In the genomic region with DNA sequence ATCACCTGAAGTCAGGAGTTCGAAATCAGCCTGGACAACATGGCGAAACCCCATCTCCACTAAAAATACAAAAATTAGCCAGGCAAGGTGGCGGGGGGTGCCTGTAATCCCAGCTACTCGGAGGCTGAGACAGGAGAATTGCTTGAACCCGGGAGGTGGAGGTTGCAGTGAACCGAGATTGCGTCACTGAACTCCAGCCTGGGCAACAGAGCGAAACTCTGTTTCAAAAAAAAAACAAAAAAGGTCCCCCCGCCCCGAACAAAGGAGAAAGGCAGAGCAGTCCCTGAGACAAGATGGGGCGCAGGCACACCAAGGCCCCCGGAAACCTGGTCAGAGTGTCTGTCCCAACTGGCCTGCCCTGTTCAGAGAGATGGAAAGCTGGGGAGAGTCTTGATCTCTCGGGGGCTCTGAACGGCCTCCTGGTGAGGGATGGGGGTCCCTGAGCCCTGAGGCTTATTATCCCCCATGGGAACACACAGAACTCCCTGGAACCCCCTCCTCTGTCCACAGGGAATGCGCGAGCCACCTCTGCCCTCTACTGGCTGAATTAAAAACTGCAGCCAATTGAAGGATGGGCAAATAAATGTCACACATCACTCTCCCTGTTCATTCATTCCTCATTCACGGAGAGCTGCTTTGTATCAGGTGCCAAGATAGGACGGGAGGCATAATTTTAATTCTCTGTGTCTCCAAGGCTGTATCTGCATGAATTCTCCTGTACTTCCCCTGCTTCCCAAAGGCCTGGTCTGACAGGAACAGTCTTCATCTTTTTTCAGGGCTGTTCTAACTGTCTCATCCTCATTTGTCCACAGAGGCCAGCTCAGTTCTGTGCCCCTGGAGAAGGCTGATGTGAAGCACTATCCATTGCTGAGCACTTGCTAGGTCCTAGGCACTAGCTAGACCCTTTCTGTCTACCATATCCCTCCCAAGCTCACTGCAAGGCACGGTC, we compare ENCODE assay signal across 9 cellular contexts. TPM values are rescaled to one million over a fixed set of nuclear protein-coding genes. Genes with fewer than 3 reads are reported as not detected.
DNase-seq lines count a peak whose midpoint lies in the region; ATAC-seq and TF ChIP-seq lines count a peak whose summit lies in the region.
"Had no signal": no experiment of that assay in that cellular context is flagged by ENCODE, and none has a peak within 500 bp of the region (broad histone marks: within the 10 kb centered on the region; RNA-seq: fewer than 3 reads in every experiment).

No MANE protein-coding gene starts in this region.

- H3K9me2 ChIP-seq in MM.1S (replicated peaks; ENCODE audit: insufficient read depth, low read length) = no peaks in the 10 kb centered on the region

- no peaks in the 10 kb centered on the region for H3K79me2 ChIP-seq in MM.1S (ENCODE audit: low read length)

- H3K4me2 ChIP-seq in MM.1S (ENCODE audit: low read depth, low read length) = no peak overlapping the region

- H3K36me3 ChIP-seq in MM.1S (replicated peaks; ENCODE audit: insufficient read depth, low read length) = no peaks in the 10 kb centered on the region

- H3K27me3 ChIP-seq in MM.1S (replicated peaks; ENCODE audit: insufficient read depth, low read length) = no peaks in the 10 kb centered on the region; the same call in 1 of the 2 replicates

- peak; percentile 10 for DNase-seq in stimulated activated CD4-positive, alpha-beta T cell treated with anti-CD3 and anti-CD28 coated beads, Interleukin-12 subunit alpha, Interleukin-12 subunit beta, amount 100 ng/mL, for 4 hours
- DNase-seq in stimulated activated CD4-positive, alpha-beta T cell treated with anti-CD3 and anti-CD28 coated beads, Interleukin-1b, Interleukin-23, amount 100 ng/mL, for 48 hours = no peak
- peak; percentile 16 for DNase-seq in MM.1S
- peak in 1 of 2 donors; percentile 64 for DNase-seq in activated naive CD4-positive, alpha-beta T cell treated with anti-CD3 and anti-CD28 coated beads, Interleukin-2, amount 50 U/mL, for 72 hours (ENCODE audit: low spot score in 2 of 2)
- DNase-seq in hepatic stellate cell (ENCODE audit: low spot score) = peak; percentile 46
- DNase-seq in stimulated activated CD4-positive, alpha-beta T cell treated with anti-CD3 and anti-CD28 coated beads, Interleukin-2, amount 100 ng/mL, for 48 hours = peak; percentile 43 to 47
- DNase-seq in NCI-H1930 (lab: John Stamatoyannopoulos, UW) = no peak

- H3K27ac Mint-ChIP-seq in activated naive CD4-positive, alpha-beta T cell treated with anti-CD3 and anti-CD28 coated beads, Interleukin-2, amount 50 U/mL, for 72 hours = no peak overlapping the region

- H2AFZ ChIP-seq in MM.1S (ENCODE audit: low read length) = no peak overlapping the region

- no peaks in the 10 kb centered on the region for H3F3A ChIP-seq in MM.1S (ENCODE audit: insufficient read depth, low read length)

- no peaks in the 10 kb centered on the region for H3K4me1 ChIP-seq in MM.1S (ENCODE audit: low read length)

- TF ChIP-seq CTCF in MM.1S (IDR thresholded peaks at IDR 0.05; ENCODE audit: low read length) = peak; percentile 89

- H3K4me3 ChIP-seq in MM.1S (ENCODE audit: low read length) = no peak overlapping the region

- H3K36me3 Mint-ChIP-seq in activated naive CD4-positive, alpha-beta T cell treated with anti-CD3 and anti-CD28 coated beads, Interleukin-2, amount 50 U/mL, for 72 hours = no peaks in the 10 kb centered on the region

- H3K9me3 Mint-ChIP-seq in activated naive CD4-positive, alpha-beta T cell treated with anti-CD3 and anti-CD28 coated beads, Interleukin-2, amount 50 U/mL, for 72 hours = no peaks in the 10 kb centered on the region
- H3K9me3 Mint-ChIP-seq: central memory CD8-positive, alpha-beta T cell had no signal

- H4K20me1 ChIP-seq in MM.1S (ENCODE audit: insufficient read depth, low read length) = no peaks in the 10 kb centered on the region

- ATAC-seq in activated naive CD4-positive, alpha-beta T cell treated with anti-CD3 and anti-CD28 coated beads, Interleukin-2, amount 50 U/mL, for 72 hours = peak; percentile 40 to 57
- ATAC-seq in HG02763 (IDR thresholded peaks at IDR 0.05; ENCODE audit: unreplicated experiment) = no peak

- no peaks in the 10 kb centered on the region for H3K9me3 ChIP-seq in MM.1S (replicated peaks; ENCODE audit: insufficient read depth, low read length)

- no peak overlapping the region for H3K9ac ChIP-seq in MM.1S (ENCODE audit: low read length)

- no peak overlapping the region for H3K27ac ChIP-seq in MM.1S (ENCODE audit: low read length)

RNA-seq across cellular contexts. Expression of gene MAT1A, which starts 28.9 kb away (rescaled TPM):
- total RNA-seq in activated naive CD4-positive, alpha-beta T cell treated with anti-CD3 and anti-CD28 coated beads, Interleukin-2, amount 50 U/mL, for 72 hours = not detected

RNA-seq across cellular contexts. Expression of gene ANXA11, which starts 55.2 kb away (rescaled TPM):
- total RNA-seq in activated naive CD4-positive, alpha-beta T cell treated with anti-CD3 and anti-CD28 coated beads, Interleukin-2, amount 50 U/mL, for 72 hours = 100 to 1,000 TPM; 218 to 304 TPM

Comparison
In these comparisons a context has a peak if more than half of its experiments do, and no peak if none do; other contexts are left out.
1. DNase-seq: peak in stimulated activated CD4-positive, alpha-beta T cell treated with anti-CD3 and anti-CD28 coated beads, Interleukin-12 subunit alpha, Interleukin-12 subunit beta, amount 100 ng/mL, for 4 hours (single experiment), MM.1S (single experiment), hepatic stellate cell (single experiment) and stimulated activated CD4-positive, alpha-beta T cell treated with anti-CD3 and anti-CD28 coated beads, Interleukin-2, amount 100 ng/mL, for 48 hours (2 of 2); none in stimulated activated CD4-positive, alpha-beta T cell treated with anti-CD3 and anti-CD28 coated beads, Interleukin-1b, Interleukin-23, amount 100 ng/mL, for 48 hours (single experiment) and NCI-H1930 (0 of 2).